In the genomic region with DNA sequence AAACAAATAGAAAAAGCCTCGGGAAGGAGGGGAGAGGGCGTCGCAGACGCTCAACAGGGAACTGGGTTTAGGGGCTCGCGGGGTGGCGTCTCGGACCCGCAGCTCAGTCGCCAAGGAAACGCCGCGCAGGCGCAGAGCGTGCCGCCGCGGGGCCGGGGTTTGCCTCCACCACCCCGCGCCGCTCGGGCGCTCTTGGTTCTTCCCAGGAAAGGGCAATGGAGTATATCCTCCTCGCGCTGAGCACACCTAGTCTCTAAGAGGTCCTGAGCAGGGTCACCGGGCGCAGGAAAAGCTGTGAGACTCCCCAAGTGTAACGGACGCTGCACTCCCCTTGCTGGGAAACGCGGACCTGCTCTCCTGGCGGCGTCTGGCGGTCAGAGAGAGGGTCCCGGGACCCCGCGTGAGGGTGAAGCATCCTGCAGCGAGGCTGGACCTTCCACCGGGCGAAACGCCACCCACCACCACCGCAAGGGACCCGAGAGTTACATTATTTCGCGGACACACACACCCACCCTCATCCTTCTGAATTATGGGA, we compare ENCODE assay signal across 1 cellular context.
TF ChIP-seq lines count a peak whose summit lies in the region.

No MANE protein-coding gene starts in this region.

TF ChIP-seq in HepG2, 621 proteins besides CTCF, POLR2A, EP300 and RAD21 (continued from another document and continues in another):
- TF ChIP-seq ZIK1 (CRISPR knock-in tag; IDR thresholded peaks at IDR 0.05; ENCODE audit: borderline replicate concordance, low read depth): 0 out of 2 replicates have a peak, but pooled peaks have one; percentile 40
- peak; percentile 49 for TF ChIP-seq ASH2L (IDR thresholded peaks at IDR 0.05; ENCODE audit: insufficient read length, low read depth, low read length)
- TF ChIP-seq, protein P1, sequence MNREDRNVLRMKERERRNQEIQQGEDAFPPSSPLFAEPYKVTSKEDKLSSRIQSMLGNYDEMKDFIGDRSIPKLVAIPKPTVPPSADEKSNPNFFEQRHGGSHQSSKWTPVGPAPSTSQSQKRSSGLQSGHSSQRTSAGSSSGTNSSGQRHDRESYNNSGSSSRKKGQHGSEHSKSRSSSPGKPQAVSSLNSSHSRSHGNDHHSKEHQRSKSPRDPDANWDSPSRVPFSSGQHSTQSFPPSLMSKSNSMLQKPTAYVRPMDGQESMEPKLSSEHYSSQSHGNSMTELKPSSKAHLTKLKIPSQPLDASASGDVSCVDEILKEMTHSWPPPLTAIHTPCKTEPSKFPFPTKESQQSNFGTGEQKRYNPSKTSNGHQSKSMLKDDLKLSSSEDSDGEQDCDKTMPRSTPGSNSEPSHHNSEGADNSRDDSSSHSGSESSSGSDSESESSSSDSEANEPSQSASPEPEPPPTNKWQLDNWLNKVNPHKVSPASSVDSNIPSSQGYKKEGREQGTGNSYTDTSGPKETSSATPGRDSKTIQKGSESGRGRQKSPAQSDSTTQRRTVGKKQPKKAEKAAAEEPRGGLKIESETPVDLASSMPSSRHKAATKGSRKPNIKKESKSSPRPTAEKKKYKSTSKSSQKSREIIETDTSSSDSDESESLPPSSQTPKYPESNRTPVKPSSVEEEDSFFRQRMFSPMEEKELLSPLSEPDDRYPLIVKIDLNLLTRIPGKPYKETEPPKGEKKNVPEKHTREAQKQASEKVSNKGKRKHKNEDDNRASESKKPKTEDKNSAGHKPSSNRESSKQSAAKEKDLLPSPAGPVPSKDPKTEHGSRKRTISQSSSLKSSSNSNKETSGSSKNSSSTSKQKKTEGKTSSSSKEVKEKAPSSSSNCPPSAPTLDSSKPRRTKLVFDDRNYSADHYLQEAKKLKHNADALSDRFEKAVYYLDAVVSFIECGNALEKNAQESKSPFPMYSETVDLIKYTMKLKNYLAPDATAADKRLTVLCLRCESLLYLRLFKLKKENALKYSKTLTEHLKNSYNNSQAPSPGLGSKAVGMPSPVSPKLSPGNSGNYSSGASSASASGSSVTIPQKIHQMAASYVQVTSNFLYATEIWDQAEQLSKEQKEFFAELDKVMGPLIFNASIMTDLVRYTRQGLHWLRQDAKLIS (CRISPR knock-in tag; IDR thresholded peaks at IDR 0.05): no peak
- no peak for TF ChIP-seq KDM6A (CRISPR knock-in tag; IDR thresholded peaks at IDR 0.05; ENCODE audit: low read depth)
- TF ChIP-seq, protein P2, sequence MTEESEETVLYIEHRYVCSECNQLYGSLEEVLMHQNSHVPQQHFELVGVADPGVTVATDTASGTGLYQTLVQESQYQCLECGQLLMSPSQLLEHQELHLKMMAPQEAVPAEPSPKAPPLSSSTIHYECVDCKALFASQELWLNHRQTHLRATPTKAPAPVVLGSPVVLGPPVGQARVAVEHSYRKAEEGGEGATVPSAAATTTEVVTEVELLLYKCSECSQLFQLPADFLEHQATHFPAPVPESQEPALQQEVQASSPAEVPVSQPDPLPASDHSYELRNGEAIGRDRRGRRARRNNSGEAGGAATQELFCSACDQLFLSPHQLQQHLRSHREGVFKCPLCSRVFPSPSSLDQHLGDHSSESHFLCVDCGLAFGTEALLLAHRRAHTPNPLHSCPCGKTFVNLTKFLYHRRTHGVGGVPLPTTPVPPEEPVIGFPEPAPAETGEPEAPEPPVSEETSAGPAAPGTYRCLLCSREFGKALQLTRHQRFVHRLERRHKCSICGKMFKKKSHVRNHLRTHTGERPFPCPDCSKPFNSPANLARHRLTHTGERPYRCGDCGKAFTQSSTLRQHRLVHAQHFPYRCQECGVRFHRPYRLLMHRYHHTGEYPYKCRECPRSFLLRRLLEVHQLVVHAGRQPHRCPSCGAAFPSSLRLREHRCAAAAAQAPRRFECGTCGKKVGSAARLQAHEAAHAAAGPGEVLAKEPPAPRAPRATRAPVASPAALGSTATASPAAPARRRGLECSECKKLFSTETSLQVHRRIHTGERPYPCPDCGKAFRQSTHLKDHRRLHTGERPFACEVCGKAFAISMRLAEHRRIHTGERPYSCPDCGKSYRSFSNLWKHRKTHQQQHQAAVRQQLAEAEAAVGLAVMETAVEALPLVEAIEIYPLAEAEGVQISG (CRISPR knock-in tag; IDR thresholded peaks at IDR 0.05): peak; percentile 17; the same call in 1 of the 2 replicates
- TF ChIP-seq, protein P3, sequence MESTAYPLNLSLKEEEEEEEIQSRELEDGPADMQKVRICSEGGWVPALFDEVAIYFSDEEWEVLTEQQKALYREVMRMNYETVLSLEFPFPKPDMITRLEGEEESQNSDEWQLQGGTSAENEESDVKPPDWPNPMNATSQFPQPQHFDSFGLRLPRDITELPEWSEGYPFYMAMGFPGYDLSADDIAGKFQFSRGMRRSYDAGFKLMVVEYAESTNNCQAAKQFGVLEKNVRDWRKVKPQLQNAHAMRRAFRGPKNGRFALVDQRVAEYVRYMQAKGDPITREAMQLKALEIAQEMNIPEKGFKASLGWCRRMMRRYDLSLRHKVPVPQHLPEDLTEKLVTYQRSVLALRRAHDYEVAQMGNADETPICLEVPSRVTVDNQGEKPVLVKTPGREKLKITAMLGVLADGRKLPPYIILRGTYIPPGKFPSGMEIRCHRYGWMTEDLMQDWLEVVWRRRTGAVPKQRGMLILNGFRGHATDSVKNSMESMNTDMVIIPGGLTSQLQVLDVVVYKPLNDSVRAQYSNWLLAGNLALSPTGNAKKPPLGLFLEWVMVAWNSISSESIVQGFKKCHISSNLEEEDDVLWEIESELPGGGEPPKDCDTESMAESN (CRISPR knock-in tag; conservative IDR thresholded peaks at IDR 0.05): peak; percentile 63; the same call in 1 of the 2 replicates
- TF ChIP-seq PAWR (CRISPR knock-in tag; IDR thresholded peaks at IDR 0.05; ENCODE audit: borderline replicate concordance): no peak
- TF ChIP-seq SAFB2 (CRISPR knock-in tag; IDR thresholded peaks at IDR 0.05; ENCODE audit: borderline replicate concordance, low read depth): 0 out of 2 replicates have a peak, but pooled peaks have one; percentile 24
- no peak for TF ChIP-seq CBX5 (CRISPR knock-in tag; IDR thresholded peaks at IDR 0.05; ENCODE audit: borderline replicate concordance)
- 0 out of 2 replicates have a peak, but pooled peaks have one; percentile 36 for TF ChIP-seq ZNF343 (CRISPR knock-in tag; IDR thresholded peaks at IDR 0.05)
- 0 out of 2 replicates have a peak, but pooled peaks have one; percentile 25 for TF ChIP-seq ZMAT3 (CRISPR knock-in tag; conservative IDR thresholded peaks at IDR 0.05)
- 0 out of 2 replicates have a peak, but pooled peaks have one; percentile 19 for TF ChIP-seq BORCS8-MEF2B (CRISPR knock-in tag; IDR thresholded peaks at IDR 0.05)
- TF ChIP-seq, protein P4, sequence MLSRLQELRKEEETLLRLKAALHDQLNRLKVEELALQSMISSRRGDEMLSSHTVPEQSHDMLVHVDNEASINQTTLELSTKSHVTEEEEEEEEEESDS (CRISPR knock-in tag; IDR thresholded peaks at IDR 0.05; ENCODE audit: borderline replicate concordance): peak; percentile 30; the same call in 1 of the 2 replicates
- TF ChIP-seq ZNF777 (CRISPR knock-in tag; IDR thresholded peaks at IDR 0.05): peak; percentile 50; the same call in 1 of the 2 replicates
- TF ChIP-seq GTF3A (CRISPR knock-in tag; conservative IDR thresholded peaks at IDR 0.05): peak; percentile 57; the same call in 1 of the 2 replicates
- 0 out of 2 replicates have a peak, but pooled peaks have one; percentile 46 for TF ChIP-seq ZNF605 (CRISPR knock-in tag; IDR thresholded peaks at IDR 0.05)
- TF ChIP-seq SAP130 (CRISPR knock-in tag; IDR thresholded peaks at IDR 0.05; ENCODE audit: low read depth): peak; percentile 72
- TF ChIP-seq ZBTB7B (CRISPR knock-in tag; IDR thresholded peaks at IDR 0.05): peak; percentile 34
- peak; percentile 60; the same call in 1 of the 2 replicates for TF ChIP-seq ARNT2 (CRISPR knock-in tag; IDR thresholded peaks at IDR 0.05; ENCODE audit: low read depth)
- TF ChIP-seq, protein P5, sequence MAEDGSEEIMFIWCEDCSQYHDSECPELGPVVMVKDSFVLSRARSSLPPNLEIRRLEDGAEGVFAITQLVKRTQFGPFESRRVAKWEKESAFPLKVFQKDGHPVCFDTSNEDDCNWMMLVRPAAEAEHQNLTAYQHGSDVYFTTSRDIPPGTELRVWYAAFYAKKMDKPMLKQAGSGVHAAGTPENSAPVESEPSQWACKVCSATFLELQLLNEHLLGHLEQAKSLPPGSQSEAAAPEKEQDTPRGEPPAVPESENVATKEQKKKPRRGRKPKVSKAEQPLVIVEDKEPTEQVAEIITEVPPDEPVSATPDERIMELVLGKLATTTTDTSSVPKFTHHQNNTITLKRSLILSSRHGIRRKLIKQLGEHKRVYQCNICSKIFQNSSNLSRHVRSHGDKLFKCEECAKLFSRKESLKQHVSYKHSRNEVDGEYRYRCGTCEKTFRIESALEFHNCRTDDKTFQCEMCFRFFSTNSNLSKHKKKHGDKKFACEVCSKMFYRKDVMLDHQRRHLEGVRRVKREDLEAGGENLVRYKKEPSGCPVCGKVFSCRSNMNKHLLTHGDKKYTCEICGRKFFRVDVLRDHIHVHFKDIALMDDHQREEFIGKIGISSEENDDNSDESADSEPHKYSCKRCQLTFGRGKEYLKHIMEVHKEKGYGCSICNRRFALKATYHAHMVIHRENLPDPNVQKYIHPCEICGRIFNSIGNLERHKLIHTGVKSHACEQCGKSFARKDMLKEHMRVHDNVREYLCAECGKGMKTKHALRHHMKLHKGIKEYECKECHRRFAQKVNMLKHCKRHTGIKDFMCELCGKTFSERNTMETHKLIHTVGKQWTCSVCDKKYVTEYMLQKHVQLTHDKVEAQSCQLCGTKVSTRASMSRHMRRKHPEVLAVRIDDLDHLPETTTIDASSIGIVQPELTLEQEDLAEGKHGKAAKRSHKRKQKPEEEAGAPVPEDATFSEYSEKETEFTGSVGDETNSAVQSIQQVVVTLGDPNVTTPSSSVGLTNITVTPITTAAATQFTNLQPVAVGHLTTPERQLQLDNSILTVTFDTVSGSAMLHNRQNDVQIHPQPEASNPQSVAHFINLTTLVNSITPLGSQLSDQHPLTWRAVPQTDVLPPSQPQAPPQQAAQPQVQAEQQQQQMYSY (CRISPR knock-in tag; IDR thresholded peaks at IDR 0.05): peak; percentile 57
- TF ChIP-seq ZNF441 (CRISPR knock-in tag; IDR thresholded peaks at IDR 0.05; ENCODE audit: borderline replicate concordance): no peak
- TF ChIP-seq, protein P6, sequence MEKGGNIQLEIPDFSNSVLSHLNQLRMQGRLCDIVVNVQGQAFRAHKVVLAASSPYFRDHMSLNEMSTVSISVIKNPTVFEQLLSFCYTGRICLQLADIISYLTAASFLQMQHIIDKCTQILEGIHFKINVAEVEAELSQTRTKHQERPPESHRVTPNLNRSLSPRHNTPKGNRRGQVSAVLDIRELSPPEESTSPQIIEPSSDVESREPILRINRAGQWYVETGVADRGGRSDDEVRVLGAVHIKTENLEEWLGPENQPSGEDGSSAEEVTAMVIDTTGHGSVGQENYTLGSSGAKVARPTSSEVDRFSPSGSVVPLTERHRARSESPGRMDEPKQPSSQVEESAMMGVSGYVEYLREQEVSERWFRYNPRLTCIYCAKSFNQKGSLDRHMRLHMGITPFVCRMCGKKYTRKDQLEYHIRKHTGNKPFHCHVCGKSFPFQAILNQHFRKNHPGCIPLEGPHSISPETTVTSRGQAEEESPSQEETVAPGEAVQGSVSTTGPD (CRISPR knock-in tag; IDR thresholded peaks at IDR 0.05): no peak
- TF ChIP-seq HNRNPL (IDR thresholded peaks at IDR 0.05; ENCODE audit: low read depth, low read length): 0 out of 2 replicates have a peak, but pooled peaks have one; percentile 8
- TF ChIP-seq, protein P7, sequence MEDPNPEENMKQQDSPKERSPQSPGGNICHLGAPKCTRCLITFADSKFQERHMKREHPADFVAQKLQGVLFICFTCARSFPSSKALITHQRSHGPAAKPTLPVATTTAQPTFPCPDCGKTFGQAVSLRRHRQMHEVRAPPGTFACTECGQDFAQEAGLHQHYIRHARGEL (CRISPR knock-in tag; IDR thresholded peaks at IDR 0.05): no peak
- peak; percentile 41; the same call in 1 of the 2 replicates for TF ChIP-seq SIN3A (IDR thresholded peaks at IDR 0.05; ENCODE audit: borderline replicate concordance, low read depth, low read length)
- TF ChIP-seq TARDBP (CRISPR knock-in tag; IDR thresholded peaks at IDR 0.05): 0 out of 2 replicates have a peak, but pooled peaks have one; percentile 50
- peak; percentile 13 for TF ChIP-seq ZEB1 (IDR thresholded peaks at IDR 0.05; ENCODE audit: insufficient replicate concordance, low read depth)
- TF ChIP-seq HOXA3 (CRISPR knock-in tag; IDR thresholded peaks at IDR 0.05): no peak
- no peak for TF ChIP-seq ADNP (CRISPR knock-in tag; IDR thresholded peaks at IDR 0.05)
- TF ChIP-seq, protein P8, sequence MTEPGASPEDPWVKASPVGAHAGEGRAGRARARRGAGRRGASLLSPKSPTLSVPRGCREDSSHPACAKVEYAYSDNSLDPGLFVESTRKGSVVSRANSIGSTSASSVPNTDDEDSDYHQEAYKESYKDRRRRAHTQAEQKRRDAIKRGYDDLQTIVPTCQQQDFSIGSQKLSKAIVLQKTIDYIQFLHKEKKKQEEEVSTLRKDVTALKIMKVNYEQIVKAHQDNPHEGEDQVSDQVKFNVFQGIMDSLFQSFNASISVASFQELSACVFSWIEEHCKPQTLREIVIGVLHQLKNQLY (CRISPR knock-in tag; IDR thresholded peaks at IDR 0.05): 0 out of 2 replicates have a peak, but pooled peaks have one; percentile 10
- peak; percentile 28; the same call in 1 of the 2 replicates for TF ChIP-seq SALL2 (CRISPR knock-in tag; IDR thresholded peaks at IDR 0.05)
- peak; percentile 50; the same call in 1 of the 2 replicates for TF ChIP-seq POLR2AphosphoS5 (IDR thresholded peaks at IDR 0.05; ENCODE audit: low read depth, low read length)
- peak; percentile 61; the same call in 1 of the 3 replicates for TF ChIP-seq MXI1 (IDR thresholded peaks at IDR 0.05; ENCODE audit: borderline replicate concordance, low read depth, low read length)
- TF ChIP-seq ATF7-NPFF (CRISPR knock-in tag; IDR thresholded peaks at IDR 0.05; ENCODE audit: low read depth): peak; percentile 28; the same call in 1 of the 2 replicates
- TF ChIP-seq, protein P9, sequence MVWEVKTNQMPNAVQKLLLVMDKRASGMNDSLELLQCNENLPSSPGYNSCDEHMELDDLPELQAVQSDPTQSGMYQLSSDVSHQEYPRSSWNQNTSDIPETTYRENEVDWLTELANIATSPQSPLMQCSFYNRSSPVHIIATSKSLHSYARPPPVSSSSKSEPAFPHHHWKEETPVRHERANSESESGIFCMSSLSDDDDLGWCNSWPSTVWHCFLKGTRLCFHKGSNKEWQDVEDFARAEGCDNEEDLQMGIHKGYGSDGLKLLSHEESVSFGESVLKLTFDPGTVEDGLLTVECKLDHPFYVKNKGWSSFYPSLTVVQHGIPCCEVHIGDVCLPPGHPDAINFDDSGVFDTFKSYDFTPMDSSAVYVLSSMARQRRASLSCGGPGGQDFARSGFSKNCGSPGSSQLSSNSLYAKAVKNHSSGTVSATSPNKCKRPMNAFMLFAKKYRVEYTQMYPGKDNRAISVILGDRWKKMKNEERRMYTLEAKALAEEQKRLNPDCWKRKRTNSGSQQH (CRISPR knock-in tag; IDR thresholded peaks at IDR 0.05; ENCODE audit: low read depth): no peak
- no peak for TF ChIP-seq RBM39 (IDR thresholded peaks at IDR 0.05; ENCODE audit: low read depth, low read length, poor library complexity, severe bottlenecking)
- TF ChIP-seq, protein P10, sequence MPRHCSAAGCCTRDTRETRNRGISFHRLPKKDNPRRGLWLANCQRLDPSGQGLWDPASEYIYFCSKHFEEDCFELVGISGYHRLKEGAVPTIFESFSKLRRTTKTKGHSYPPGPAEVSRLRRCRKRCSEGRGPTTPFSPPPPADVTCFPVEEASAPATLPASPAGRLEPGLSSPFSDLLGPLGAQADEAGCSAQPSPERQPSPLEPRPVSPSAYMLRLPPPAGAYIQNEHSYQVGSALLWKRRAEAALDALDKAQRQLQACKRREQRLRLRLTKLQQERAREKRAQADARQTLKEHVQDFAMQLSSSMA (CRISPR knock-in tag; IDR thresholded peaks at IDR 0.05): peak; percentile 68; the same call in 1 of the 2 replicates
- TF ChIP-seq, protein P11, sequence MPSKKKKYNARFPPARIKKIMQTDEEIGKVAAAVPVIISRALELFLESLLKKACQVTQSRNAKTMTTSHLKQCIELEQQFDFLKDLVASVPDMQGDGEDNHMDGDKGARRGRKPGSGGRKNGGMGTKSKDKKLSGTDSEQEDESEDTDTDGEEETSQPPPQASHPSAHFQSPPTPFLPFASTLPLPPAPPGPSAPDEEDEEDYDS (CRISPR knock-in tag; IDR thresholded peaks at IDR 0.05): 0 out of 2 replicates have a peak, but pooled peaks have one; percentile 19
- TF ChIP-seq ZNF652 (CRISPR knock-in tag; IDR thresholded peaks at IDR 0.05; ENCODE audit: borderline replicate concordance, low read depth): no peak
